ENCODE assay signal across 17 cellular contexts in genomic region chr12:768434-768833, GRCh38. TPM values are rescaled to one million over a fixed set of nuclear protein-coding genes. Genes with fewer than 3 reads are reported as not detected.
DNase-seq lines count a peak whose midpoint lies in the region; ATAC-seq lines count a peak whose summit lies in the region.
"Had no signal": no experiment of that assay in that cellular context is flagged by ENCODE, and none has a peak within 500 bp of the region (broad histone marks: within the 10 kb centered on the region; RNA-seq: fewer than 3 reads in every experiment).

No MANE protein-coding gene starts in this region.

- POLR2A ChIA-PET in CD4-positive, alpha-beta memory T cell (lab: Charles Lee; ENCODE audit: partially characterized antibody), result interaction anchor here (0.5 to 1.5 kb wide), 2 partner anchors 77 to 138 kb away, joined by 4 to 5 read pairs; no protein-coding TSS in a partner anchor

- intact Hi-C loops in CD4-positive, alpha-beta memory T cell (cut with micrococcal nuclease), result no loop called here

- H3K27ac Mint-ChIP-seq in CD4-positive, alpha-beta memory T cell, result peak overlapping the region; percentile 2 to 73 (median 63)
- H3K27ac Mint-ChIP-seq in effector memory CD8-positive, alpha-beta T cell, result peak overlapping the region; percentile 84 to 86
- H3K27ac Mint-ChIP-seq in activated CD8-positive, alpha-beta memory T cell treated with anti-CD3 and anti-CD28 coated beads, Interleukin-2, amount 10 ng/mL, durations not matched to agents 7 days and 5 days, result no peak overlapping the region

- H3K9me3 Mint-ChIP-seq in CD4-positive, alpha-beta memory T cell, result no peaks in the 10 kb centered on the region
- no peaks in the 10 kb centered on the region for H3K9me3 Mint-ChIP-seq in effector memory CD8-positive, alpha-beta T cell
- H3K9me3 Mint-ChIP-seq in activated CD8-positive, alpha-beta memory T cell treated with anti-CD3 and anti-CD28 coated beads, Interleukin-2, amount 10 ng/mL, durations not matched to agents 7 days and 5 days (ENCODE audit: low read depth), result no peaks in the 10 kb centered on the region

- H3K4me1 ChIP-seq in CD4-positive, alpha-beta memory T cell (ENCODE audit: insufficient read depth, low read length), result peaks cover 89% of the 10 kb centered on the region
- H3K4me1 ChIP-seq: BLaER1 had no signal

- no peaks in the 10 kb centered on the region for H3K36me3 ChIP-seq in CD4-positive, alpha-beta memory T cell (ENCODE audit: insufficient read depth, low read length)

- no peaks in the 10 kb centered on the region for H3K27me3 Mint-ChIP-seq in CD4-positive, alpha-beta memory T cell
- H3K27me3 Mint-ChIP-seq in effector memory CD8-positive, alpha-beta T cell, result no peaks in the 10 kb centered on the region
- no peaks in the 10 kb centered on the region for H3K27me3 Mint-ChIP-seq in activated CD8-positive, alpha-beta memory T cell treated with anti-CD3 and anti-CD28 coated beads, Interleukin-2, amount 10 ng/mL, durations not matched to agents 7 days and 5 days

- DNase-seq in NOMO-1 treated with DMSO at 0.1 percent for 48 hours (lab: John Stamatoyannopoulos, UW; ENCODE audit: unreplicated experiment) (peak; percentile 54), NOMO-1 treated with dmso at 0.1 percent for 144 hours (lab: John Stamatoyannopoulos, UW; ENCODE audit: unreplicated experiment) (no peak), MV-4-11 (lab: John Stamatoyannopoulos, UW) (peak; percentile 45), cerebellar nuclear complex (lab: John Stamatoyannopoulos, UW) (no peak)
- DNase-seq in CD4-positive, alpha-beta memory T cell, result no peak
- DNase-seq in effector memory CD8-positive, alpha-beta T cell, result no peak
- DNase-seq in activated CD8-positive, alpha-beta memory T cell treated with anti-CD3 and anti-CD28 coated beads, Interleukin-2, amount 10 ng/mL, durations not matched to agents 7 days and 5 days, result no peak
- DNase-seq: DMS53, MM.1S, NCI-H1436, NCI-H2081, NCI-H510A treated with DMSO at 0.1 percent for 48 hours, PC-3 had no signal

- no peak overlapping the region for H3K27ac ChIP-seq in CD4-positive, alpha-beta memory T cell (ENCODE audit: low read depth, low read length)
- H3K27ac ChIP-seq: 22Rv1, BLaER1, KMS-11 had no signal

- no peak for ATAC-seq in effector memory CD8-positive, alpha-beta T cell (replicated peaks)
- ATAC-seq in GM18868 (IDR thresholded peaks at IDR 0.05; ENCODE audit: unreplicated experiment), result no peak
- no peak for ATAC-seq in activated CD8-positive, alpha-beta memory T cell treated with anti-CD3 and anti-CD28 coated beads, Interleukin-2, amount 10 ng/mL, durations not matched to agents 7 days and 5 days
- ATAC-seq: PC-3 had no signal

- no peak overlapping the region for H3K4me3 ChIP-seq in CD4-positive, alpha-beta memory T cell (ENCODE audit: low read length in 2 of 2)
- H3K4me3 ChIP-seq: BLaER1 had no signal

- H3K4me1 Mint-ChIP-seq in CD4-positive, alpha-beta memory T cell, result peaks cover 46 to 79% (median 61%) of the 10 kb centered on the region in 4 donors
- H3K4me1 Mint-ChIP-seq in effector memory CD8-positive, alpha-beta T cell (ENCODE audit: low read depth in 2 of 2), result peaks cover 39 to 56% of the 10 kb centered on the region in 2 donors
- peaks cover 45% of the 10 kb centered on the region for H3K4me1 Mint-ChIP-seq in activated CD8-positive, alpha-beta memory T cell treated with anti-CD3 and anti-CD28 coated beads, Interleukin-2, amount 10 ng/mL, durations not matched to agents 7 days and 5 days

- no peaks in the 10 kb centered on the region for H3K9me3 ChIP-seq in CD4-positive, alpha-beta memory T cell (ENCODE audit: control insufficient read depth in 1 of 2, low read length in 2 of 2)
- H3K9me3 ChIP-seq: BLaER1 had no signal

- no peaks in the 10 kb centered on the region for H3K27me3 ChIP-seq in CD4-positive, alpha-beta memory T cell (ENCODE audit: insufficient read depth, low read length)
- H3K27me3 ChIP-seq: BLaER1 had no signal

- peak overlapping the region in 4 of 8 donors; percentile 22 to 57 (median 40) for H3K4me3 Mint-ChIP-seq in CD4-positive, alpha-beta memory T cell
- peak overlapping the region; percentile 21 to 61 for H3K4me3 Mint-ChIP-seq in effector memory CD8-positive, alpha-beta T cell
- no peak overlapping the region for H3K4me3 Mint-ChIP-seq in activated CD8-positive, alpha-beta memory T cell treated with anti-CD3 and anti-CD28 coated beads, Interleukin-2, amount 10 ng/mL, durations not matched to agents 7 days and 5 days

- peaks cover 3 to 12% of the 10 kb centered on the region in 2 donors for H3K36me3 Mint-ChIP-seq in CD4-positive, alpha-beta memory T cell
- peaks cover 19% of the 10 kb centered on the region for H3K36me3 Mint-ChIP-seq in effector memory CD8-positive, alpha-beta T cell (ENCODE audit: insufficient read depth)
- peaks cover 24% of the 10 kb centered on the region for H3K36me3 Mint-ChIP-seq in activated CD8-positive, alpha-beta memory T cell treated with anti-CD3 and anti-CD28 coated beads, Interleukin-2, amount 10 ng/mL, durations not matched to agents 7 days and 5 days

- CTCF ChIA-PET in CD4-positive, alpha-beta memory T cell (lab: Charles Lee; ENCODE audit: partially characterized antibody), result interaction anchor here (0.7 to 1.4 kb wide), 6 partner anchors 9 to 48 kb away, joined by 3 to 7 read pairs (median 4); no protein-coding TSS in a partner anchor
- CTCF ChIA-PET in activated CD8-positive, alpha-beta memory T cell treated with anti-CD3 and anti-CD28 coated beads, Interleukin-2, amount 10 ng/mL, durations not matched to agents 7 days and 5 days (lab: Charles Lee), result interaction anchor here (1.3 to 1.4 kb wide), 2 partner anchors 9 to 11 kb away, joined by 4 read pairs; no protein-coding TSS in a partner anchor

RNA-seq across cellular contexts. Expression of gene WNK1, which starts 16.1 kb away (rescaled TPM):
- 100 to 1,000 TPM; 192 to 194 TPM for total RNA-seq in CD4-positive, alpha-beta memory T cell
- 10 to 100 TPM in 1 of 2 donors, 1 to 10 TPM in 1; 4.5 to 49.5 TPM for polyA plus RNA-seq in CD4-positive, alpha-beta memory T cell
- 100 to 1,000 TPM; 199 to 211 TPM for total RNA-seq in activated CD8-positive, alpha-beta memory T cell treated with anti-CD3 and anti-CD28 coated beads, Interleukin-2, amount 10 ng/mL, durations not matched to agents 7 days and 5 days

Comparison
In these comparisons a context has a peak if more than half of its experiments do, and no peak if none do; other contexts are left out.
1. DNase-seq: peak in NOMO-1 treated with DMSO at 0.1 percent for 48 hours (single experiment) and MV-4-11 (single experiment); none in NOMO-1 treated with dmso at 0.1 percent for 144 hours (single experiment), CD4-positive, alpha-beta memory T cell (0 of 5), effector memory CD8-positive, alpha-beta T cell (0 of 3), cerebellar nuclear complex (0 of 2) and activated CD8-positive, alpha-beta memory T cell treated with anti-CD3 and anti-CD28 coated beads, Interleukin-2, amount 10 ng/mL, durations not matched to agents 7 days and 5 days (single experiment).